ENCODE assay signal across 1 cellular context in the genomic region with DNA sequence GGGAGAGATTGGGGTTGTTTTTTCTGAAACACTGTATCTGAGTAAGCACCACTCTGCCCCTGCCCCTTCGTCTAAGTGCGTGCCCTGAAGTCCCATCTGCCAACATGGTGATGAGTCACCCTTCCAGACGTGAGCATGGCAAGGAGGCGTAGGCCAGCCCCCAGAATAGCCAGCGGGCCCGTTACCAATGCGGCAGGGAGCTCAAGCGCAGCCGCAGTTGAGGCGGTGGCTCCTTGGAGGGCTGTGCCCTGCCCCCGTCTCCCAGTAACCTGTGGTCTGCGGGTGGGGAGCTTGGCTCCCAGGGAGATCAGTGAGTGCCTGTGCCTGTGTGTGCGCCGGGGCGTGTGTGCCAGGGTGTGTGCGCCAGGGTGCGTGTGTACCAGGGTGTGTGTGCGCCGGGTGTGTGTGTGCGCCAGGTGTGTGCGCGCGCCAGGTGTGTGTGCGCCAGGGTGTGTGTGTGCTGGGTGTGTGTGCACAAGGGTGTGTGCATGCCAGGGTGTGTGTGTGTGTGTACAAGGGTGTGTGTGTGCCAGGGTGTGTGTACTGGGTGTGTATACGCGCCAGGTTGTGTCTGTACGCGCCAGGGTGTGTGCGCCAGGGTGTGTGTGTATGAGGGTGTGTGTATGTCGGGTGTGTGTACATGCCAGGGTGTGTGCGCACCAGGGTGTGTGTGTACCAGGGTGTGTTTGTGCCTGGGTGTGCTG.
TF ChIP-seq lines count a peak whose summit lies in the region.

No MANE protein-coding gene starts in this region.

TF ChIP-seq in A549, 52 proteins besides CTCF, POLR2A, EP300 and RAD21 (continued from another document):
- TF ChIP-seq, protein P1, sequence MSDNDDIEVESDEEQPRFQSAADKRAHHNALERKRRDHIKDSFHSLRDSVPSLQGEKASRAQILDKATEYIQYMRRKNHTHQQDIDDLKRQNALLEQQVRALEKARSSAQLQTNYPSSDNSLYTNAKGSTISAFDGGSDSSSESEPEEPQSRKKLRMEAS (IDR thresholded peaks at IDR 0.05) = peak; percentile 26; the same call in 1 of the 2 replicates
